ENCODE assay signal across 8 cellular contexts in the genomic region with DNA sequence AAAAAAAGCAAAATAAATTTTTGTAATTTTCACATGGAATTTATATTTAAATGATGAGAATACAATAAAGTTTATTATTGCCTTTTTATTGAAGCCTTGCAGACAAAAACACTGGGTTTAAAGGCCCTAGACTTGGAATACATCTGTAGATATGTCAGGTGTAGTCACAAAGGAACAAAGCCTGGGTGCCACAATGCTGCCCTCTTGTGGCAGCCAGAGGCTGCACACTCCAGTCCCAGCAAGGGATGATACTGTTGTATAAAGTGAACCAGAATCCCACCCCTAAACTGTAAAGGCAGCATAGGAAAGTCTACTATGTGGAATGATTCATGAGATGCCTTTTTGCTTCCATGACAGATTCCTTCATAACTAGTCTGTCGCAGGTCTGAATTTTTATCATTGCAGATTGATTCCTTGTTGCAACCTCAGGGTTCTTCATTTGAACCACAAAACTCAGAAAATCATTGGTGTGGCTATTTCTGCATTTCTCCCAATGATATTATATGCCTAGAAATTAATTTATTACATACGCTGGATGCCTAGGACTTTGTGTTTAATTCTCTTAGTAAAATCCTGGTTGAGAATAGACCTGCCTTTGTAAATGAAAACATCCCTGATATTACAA. TPM values are rescaled to one million over a fixed set of nuclear protein-coding genes. Genes with fewer than 3 reads are reported as not detected.
DNase-seq lines count a peak whose midpoint lies in the region; ATAC-seq and TF ChIP-seq lines count a peak whose summit lies in the region.

No MANE protein-coding gene starts in this region.

- no peaks in the 10 kb centered on the region for H3K4me1 Mint-ChIP-seq in CD8-positive, alpha-beta memory T cell
- H3K4me1 Mint-ChIP-seq in natural killer cell: no peaks in the 10 kb centered on the region

- peaks cover 0 to 2% of the 10 kb centered on the region in 2 donors for H3K27me3 Mint-ChIP-seq in CD8-positive, alpha-beta memory T cell
- no peaks in the 10 kb centered on the region for H3K27me3 Mint-ChIP-seq in natural killer cell (ENCODE audit: low read depth in 2 of 2)

- H3K4me3 ChIP-seq in CD8-positive, alpha-beta memory T cell (ENCODE audit: low read length): no peak overlapping the region

- H3K27ac Mint-ChIP-seq in CD8-positive, alpha-beta memory T cell: no peak overlapping the region
- H3K27ac Mint-ChIP-seq in natural killer cell: no peak overlapping the region

- no peak overlapping the region for H3K27ac ChIP-seq in CD8-positive, alpha-beta memory T cell (ENCODE audit: low read depth, low read length)

- H3K9me3 ChIP-seq in CD8-positive, alpha-beta memory T cell (ENCODE audit: low read length): no peaks in the 10 kb centered on the region

- peak; percentile 98 for TF ChIP-seq CTCF in natural killer cell (IDR thresholded peaks at IDR 0.05)

- CTCF ChIA-PET in CD8-positive, alpha-beta memory T cell (lab: Charles Lee): interaction anchor here (0.8 to 3.6 kb wide), 11 partner anchors 8 to 333 kb away, joined by 3 to 47 read pairs (median 4); partner anchors contain the start of gene PAK1IP1

- H3K4me3 Mint-ChIP-seq in CD8-positive, alpha-beta memory T cell: no peak overlapping the region
- no peak overlapping the region for H3K4me3 Mint-ChIP-seq in natural killer cell

- H3K36me3 ChIP-seq in CD8-positive, alpha-beta memory T cell (ENCODE audit: insufficient read depth, low read length): no peaks in the 10 kb centered on the region

- intact Hi-C loops in natural killer cell (cut with micrococcal nuclease): loop anchor here (1.0 to 10.0 kb wide), 3 partner anchors 291 to 1827 kb away; no protein-coding TSS in a partner anchor

- TF ChIP-seq POLR2A in erythroblast (IDR thresholded peaks at IDR 0.05; ENCODE audit: low read length): no peak

- peak; percentile 30 to 76 (median 42) for DNase-seq in CD8-positive, alpha-beta memory T cell
- DNase-seq in NOMO-1 (lab: John Stamatoyannopoulos, UW; ENCODE audit: unreplicated experiment in 2 of 2) (peak; percentile 17 to 34), erythroblast (lab: John Stamatoyannopoulos, UW) (peak; percentile 72 to 79), natural killer cell (peak; percentile 45)
- peak; percentile 4 for DNase-seq in activated CD8-positive, alpha-beta memory T cell treated with anti-CD3 and anti-CD28 coated beads, Interleukin-2, amount 50 U/mL, for 1 hour (ENCODE audit: extremely low read depth)
- DNase-seq in stimulated activated naive CD4-positive, alpha-beta T cell (lab: John Stamatoyannopoulos, UW): peak; percentile 4 to 63 (median 30)

- no peaks in the 10 kb centered on the region for H3K9me3 Mint-ChIP-seq in CD8-positive, alpha-beta memory T cell
- H3K9me3 Mint-ChIP-seq in natural killer cell: no peaks in the 10 kb centered on the region

- H3K27me3 ChIP-seq in CD8-positive, alpha-beta memory T cell (ENCODE audit: insufficient read depth, low read length, poor library complexity, severe bottlenecking): no peaks in the 10 kb centered on the region

- H3K36me3 Mint-ChIP-seq in CD8-positive, alpha-beta memory T cell: peaks cover 3 to 5% (median 4%) of the 10 kb centered on the region in 3 donors
- no peaks in the 10 kb centered on the region for H3K36me3 Mint-ChIP-seq in natural killer cell

- POLR2A ChIA-PET in CD8-positive, alpha-beta memory T cell (lab: Charles Lee): no interaction called here

- peak; percentile 66 for ATAC-seq in GM19324 (IDR thresholded peaks at IDR 0.05; ENCODE audit: low FRiP score, unreplicated experiment)
- peak; percentile 90 for ATAC-seq in HG03442 (IDR thresholded peaks at IDR 0.05; ENCODE audit: unreplicated experiment)
- peak; percentile 87 to 94 (median 88) for ATAC-seq in natural killer cell

- H3K4me1 ChIP-seq in CD8-positive, alpha-beta memory T cell (ENCODE audit: insufficient read depth, low read length): no peaks in the 10 kb centered on the region

RNA-seq across cellular contexts. Expression of gene MAK, which starts 37.0 kb away (rescaled TPM):
- 1 to 10 TPM; 1.8 to 2.3 TPM for total RNA-seq in CD8-positive, alpha-beta memory T cell
- not detected for polyA plus RNA-seq in CD8-positive, alpha-beta memory T cell
- under 1 TPM; 0.41 to 0.66 (median 0.65) TPM for total RNA-seq in natural killer cell

RNA-seq across cellular contexts. Expression of gene TMEM14B, which starts 53.7 kb away (rescaled TPM):
- total RNA-seq in CD8-positive, alpha-beta memory T cell: 10 to 100 TPM; 82.0 to 85.1 TPM
- polyA plus RNA-seq in CD8-positive, alpha-beta memory T cell: 188 TPM
- 10 to 100 TPM; 21.0 to 38.4 (median 30.8) TPM for total RNA-seq in natural killer cell

Comparison
In these comparisons a context has a peak if more than half of its experiments do, and no peak if none do; other contexts are left out.
1. DNase-seq: peak in every context shown above with its lines; median percentile 76 in erythroblast; 45 in natural killer cell; 42 in CD8-positive, alpha-beta memory T cell; 30 in stimulated activated naive CD4-positive, alpha-beta T cell; 26 in NOMO-1; 4 in activated CD8-positive, alpha-beta memory T cell treated with anti-CD3 and anti-CD28 coated beads, Interleukin-2, amount 50 U/mL, for 1 hour.